14 cellular contexts compared by ENCODE assay signal in genomic region chr22:44003776-44004460, GRCh38.
A peak's percentile ranks its signal among the peaks of the same experiment; 100 is the strongest.
DNase-seq lines count a peak whose midpoint lies in the region; TF ChIP-seq lines count a peak whose summit lies in the region.
"Had no signal": no experiment of that assay in that cellular context is flagged by ENCODE, and none has a peak within 500 bp of the region (broad histone marks: within the 10 kb centered on the region; RNA-seq: fewer than 3 reads in every experiment).

No MANE protein-coding gene starts in this region.

- no peak overlapping the region for H3K4me3 ChIP-seq in WI38 (ENCODE audit: low read depth, low read length)
- no peak overlapping the region for H3K4me3 ChIP-seq in retinal pigment epithelial cell (ENCODE audit: low read length)
- H3K4me3 ChIP-seq: gastroesophageal sphincter had no signal

- 0 out of 2 replicates have a peak, but pooled peaks have one; percentile 8 for TF ChIP-seq CTCF in WI38 (IDR thresholded peaks at IDR 0.05; ENCODE audit: low read depth, low read length)
- TF ChIP-seq CTCF in retinal pigment epithelial cell (conservative IDR thresholded peaks at IDR 0.05; ENCODE audit: low read depth, low read length): peak; percentile 49

- DNase-seq in NCI-H82 (lab: John Stamatoyannopoulos, UW) (peak; percentile 28), NCI-H82 treated with DMSO at 0.1 percent for 48 hours (lab: John Stamatoyannopoulos, UW; ENCODE audit: unreplicated experiment) (no peak), iPS DF 19.7 (ENCODE audit: low read depth, low spot score) (peak; percentile 50), retinal pigment epithelial cell (ENCODE audit: low read depth) (no peak), medulla oblongata (ENCODE audit: extremely low spot score) (no peak), NCI-H446 (lab: John Stamatoyannopoulos, UW) (no peak), SHP77 (lab: John Stamatoyannopoulos, UW) (no peak)
- DNase-seq: activated CD8-positive, alpha-beta memory T cell treated with anti-CD3 and anti-CD28 coated beads, Interleukin-2, amount 50 U/mL, for 4 hours; caudate nucleus; NCI-H1694 treated with DMSO at 0.1 percent for 48 hours; NCI-H526 treated with DMSO at 0.1 percent for 48 hours; substantia nigra had no signal

Comparison
In these comparisons a context has a peak if more than half of its experiments do, and no peak if none do; other contexts are left out.
1. DNase-seq: peak in NCI-H82 (single experiment) and iPS DF 19.7 (single experiment); none in NCI-H82 treated with DMSO at 0.1 percent for 48 hours (single experiment), retinal pigment epithelial cell (single experiment), medulla oblongata (single experiment), NCI-H446 (0 of 2) and SHP77 (0 of 2).